12 cellular contexts compared by ENCODE assay signal in the genomic region with DNA sequence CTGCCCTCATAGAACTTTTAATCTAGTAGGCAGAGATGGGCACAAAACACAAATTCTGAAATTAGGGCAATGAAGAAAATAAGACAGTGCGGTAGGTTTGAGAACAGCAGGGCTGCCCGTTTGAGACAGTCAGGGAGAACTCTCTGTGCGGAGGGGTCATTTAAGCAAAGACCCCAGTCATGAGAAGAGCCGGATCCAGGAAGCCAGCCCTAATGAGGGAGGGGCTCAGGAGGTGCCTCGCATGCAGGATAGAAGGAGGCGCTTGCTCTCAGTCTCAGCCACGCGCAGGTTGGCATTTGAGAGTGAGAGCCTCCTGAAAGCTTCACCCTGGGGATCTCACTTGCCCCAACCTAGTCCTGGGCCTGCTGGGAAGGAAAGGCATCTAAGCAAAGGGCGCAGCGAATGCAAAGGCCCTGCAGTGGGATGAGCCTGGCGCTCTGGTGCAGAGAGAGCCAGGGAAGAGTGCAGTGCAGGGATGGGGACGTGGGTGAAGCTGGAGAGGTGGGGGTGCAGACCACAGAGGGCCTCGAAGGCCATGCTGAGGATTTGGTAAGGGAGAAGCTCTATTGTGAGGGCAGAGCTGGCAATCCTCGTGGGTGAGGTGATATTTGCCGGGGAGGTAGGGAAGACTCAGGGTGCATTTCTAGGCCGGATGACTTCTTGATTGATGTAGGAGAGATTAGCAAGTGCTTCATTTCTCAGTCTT.
DNase-seq lines count a peak whose midpoint lies in the region; ATAC-seq and TF ChIP-seq lines count a peak whose summit lies in the region.
"Had no signal": no experiment of that assay in that cellular context is flagged by ENCODE, and none has a peak within 500 bp of the region (broad histone marks: within the 10 kb centered on the region; RNA-seq: fewer than 3 reads in every experiment).

No MANE protein-coding gene starts in this region.

- H3K4me3 ChIP-seq in ACC112 (ENCODE audit: low read depth, low read length) (no peak overlapping the region), HEK293 (ENCODE audit: low read depth, low read length) (no peak overlapping the region), fibroblast of lung (replicated peaks in 1 of 4; ENCODE audit: control extremely low read depth in 1 of 4, insufficient read depth in 1 of 4, low read depth in 3 of 4, low read length in 4 of 4) (no peak overlapping the region), prostate gland (no peak overlapping the region)

- no peaks in the 10 kb centered on the region for H4K20me1 ChIP-seq in fibroblast of lung (ENCODE audit: control insufficient read depth, extremely low read depth, insufficient read depth, low read length)

- TF ChIP-seq POLR2A in prostate gland (IDR thresholded peaks at IDR 0.05) (no peak), GM18505 (IDR thresholded peaks at IDR 0.05; ENCODE audit: borderline replicate concordance, extremely low read depth, insufficient read depth, insufficient read length) (no peak)

- H3K27ac ChIP-seq in ACC112 (ENCODE audit: low read depth, low read length): peak overlapping the region; percentile 53; the same call in 1 of the 2 replicates
- H3K27ac ChIP-seq in HEK293 (ENCODE audit: extremely low read depth, low read depth, low read length): no peak overlapping the region
- H3K27ac ChIP-seq in fibroblast of lung (ENCODE audit: insufficient read depth, low read length): peak overlapping the region; percentile 49
- peak overlapping the region; percentile 73 to 80 for H3K27ac ChIP-seq in prostate gland
- H3K27ac ChIP-seq: brain microvascular endothelial cell had no signal

- POLR2A ChIA-PET in HEK293 (lab: Yijun Ruan, JAX): no interaction called here
- POLR2A ChIA-PET in GM10248 (lab: Yijun Ruan, JAX): no interaction called here

- H3K79me2 ChIP-seq in ACC112 (ENCODE audit: control insufficient read depth, insufficient read depth, low read length, unreplicated experiment) (no peaks in the 10 kb centered on the region), fibroblast of lung (ENCODE audit: control insufficient read depth, insufficient read depth, low read length) (no peaks in the 10 kb centered on the region)

- H3K4me1 ChIP-seq in ACC112 (ENCODE audit: control insufficient read depth, insufficient read depth, low read length, unreplicated experiment) (peaks cover 31% of the 10 kb centered on the region), HEK293 (ENCODE audit: control insufficient read depth, insufficient read depth, low read length) (peaks cover 8% of the 10 kb centered on the region; the same call in 1 of the 2 replicates), fibroblast of lung (ENCODE audit: control insufficient read depth, extremely low read depth, insufficient read depth, low read length) (peaks cover 16% of the 10 kb centered on the region), prostate gland (replicated peaks) (peaks cover 8% of the 10 kb centered on the region)

- no peaks in the 10 kb centered on the region for H3K36me3 ChIP-seq in ACC112 (ENCODE audit: insufficient read depth, low read length)
- H3K36me3 ChIP-seq in HEK293 (ENCODE audit: control insufficient read depth in 2 of 2, insufficient read depth in 1 of 2, low read length in 2 of 2): no peaks in the 10 kb centered on the region
- H3K36me3 ChIP-seq in fibroblast of lung (ENCODE audit: control insufficient read depth, insufficient read depth, low read length): no peaks in the 10 kb centered on the region
- H3K36me3 ChIP-seq in prostate gland: no peaks in the 10 kb centered on the region
- H3K36me3 ChIP-seq: brain microvascular endothelial cell had no signal

- TF ChIP-seq CTCF in HEK293 (tag by site-specific recombination; IDR thresholded peaks at IDR 0.05) (no peak), fibroblast of lung (conservative IDR thresholded peaks at IDR 0.05 in 1 of 2, IDR thresholded peaks at IDR 0.05 in 1 of 2; ENCODE audit: low read depth in 1 of 2, low read length in 2 of 2) (no peak), prostate gland (IDR thresholded peaks at IDR 0.05) (no peak), GM10248 (IDR thresholded peaks at IDR 0.05; ENCODE audit: control extremely low read depth, extremely low read depth, low read depth, missing control alignments) (no peak)

- no peak overlapping the region for H2AFZ ChIP-seq in ACC112 (ENCODE audit: low read length, unreplicated experiment)
- no peak overlapping the region for H2AFZ ChIP-seq in fibroblast of lung (ENCODE audit: low read length)

- ATAC-seq in GM21619 (IDR thresholded peaks at IDR 0.05; ENCODE audit: unreplicated experiment) (no peak), GM21360 (IDR thresholded peaks at IDR 0.05; ENCODE audit: unreplicated experiment) (no peak), GM18505 (IDR thresholded peaks at IDR 0.05; ENCODE audit: unreplicated experiment) (no peak)

- no peaks in the 10 kb centered on the region for H3K27me3 ChIP-seq in ACC112 (ENCODE audit: insufficient read depth, low read length)
- H3K27me3 ChIP-seq in fibroblast of lung (ENCODE audit: control insufficient read depth, insufficient read depth, low read length): no peaks in the 10 kb centered on the region
- no peaks in the 10 kb centered on the region for H3K27me3 ChIP-seq in prostate gland (replicated peaks; ENCODE audit: insufficient read depth)
- H3K27me3 ChIP-seq: brain microvascular endothelial cell had no signal

- 86% methylated on average over 16 of the region's 16 CpGs for WGBS in prostate gland

- H3K4me2 ChIP-seq in fibroblast of lung (ENCODE audit: extremely low read depth, insufficient read depth, low read length): no peak overlapping the region

- H3K9me3 ChIP-seq in HEK293 (ENCODE audit: control insufficient read depth, insufficient read depth, low read depth, low read length) (no peaks in the 10 kb centered on the region), fibroblast of lung (ENCODE audit: control insufficient read depth, insufficient read depth, low read depth, low read length) (no peaks in the 10 kb centered on the region), prostate gland (no peaks in the 10 kb centered on the region)

- H3K9ac ChIP-seq in fibroblast of lung (ENCODE audit: insufficient read depth, low read length): peak overlapping the region; percentile 56

- CTCF ChIA-PET in HEK293 (lab: Yijun Ruan, JAX): interaction anchor here (0.6 to 1.4 kb wide), 2 partner anchors 20 to 53 kb away, joined by 3 to 4 read pairs; no protein-coding TSS in a partner anchor
- CTCF ChIA-PET in GM10248 (lab: Yijun Ruan, JAX): no interaction called here

- DNase-seq in fibroblast of lung (ENCODE audit: low read depth in 2 of 2): no peak
- no peak for DNase-seq in prostate gland (ENCODE audit: low spot score)
- no peak for DNase-seq in GM10248 (ENCODE audit: extremely low spot score)
- DNase-seq: activated T-cell treated with anti-CD3 and anti-CD28 coated beads, Interleukin-2, amount 50 U/mL, for 1 hour; stimulated activated CD4-positive, alpha-beta T cell treated with anti-CD3 and anti-CD28 coated beads, Interleukin-15, amount 100 ng/mL, for 24 hours; stimulated activated CD8-positive, alpha-beta memory T cell treated with anti-CD3 and anti-CD28 coated beads, Interleukin-4, amount 100 ng/mL, for 48 hours had no signal

- intact Hi-C loops in prostate gland (cut with DNase I): loop anchor here (1.0 to 5.0 kb wide), 5 partner anchors 34 to 189 kb away; partner anchors contain the start of gene CEBPB

TF ChIP-seq in HEK293, 187 proteins besides CTCF, POLR2A, EP300 and RAD21:
- TF ChIP-seq ZNF623 (tag by site-specific recombination; IDR thresholded peaks at IDR 0.05) (peak; percentile 53), TRIM28 (IDR thresholded peaks at IDR 0.05; ENCODE audit: borderline replicate concordance, low read length) (no peak)
